Comparison of ENCODE assay signal across 25 cellular contexts in genomic region chr17:51650772-51651171, GRCh38.
"Had no signal": no experiment of that assay in that cellular context is flagged by ENCODE, and none has a peak within 500 bp of the region (broad histone marks: within the 10 kb centered on the region; RNA-seq: fewer than 3 reads in every experiment).

No MANE protein-coding gene starts in this region.

- H3K4me3 ChIP-seq: body of pancreas, colonic mucosa, esophagus squamous epithelium, left lung, lung, mucosa of descending colon, ovary, sigmoid colon, uterus had no signal

- H3K27ac ChIP-seq: body of pancreas, colonic mucosa, epithelial cell of prostate, esophagus squamous epithelium, left lung, ovary, sigmoid colon, uterus, WERI-Rb-1 had no signal

- H3K36me3 ChIP-seq: colonic mucosa, esophagus squamous epithelium, left lung, ovary, sigmoid colon, uterus, WERI-Rb-1 had no signal

- H3K27me3 ChIP-seq: body of pancreas, colonic mucosa, ovary, sigmoid colon, uterus had no signal

- H3K4me1 ChIP-seq: body of pancreas, colonic mucosa, esophagus squamous epithelium, left lung, sigmoid colon, uterus had no signal

- ATAC-seq: activated CD4-positive, CD25-positive, alpha-beta regulatory T cell treated with anti-CD3 and anti-CD28 coated beads, Interleukin-2, amount 50 U/mL, for 24 hours; body of pancreas; left lung; mucosa of descending colon; stimulated activated effector memory CD8-positive, alpha-beta T cell treated with anti-CD3 and anti-CD28 coated beads, Interleukin-12 subunit alpha, Interleukin-12 subunit beta, amount 100 ng/mL, for 72 hours had no signal

- DNase-seq: activated CD4-positive, alpha-beta T cell treated with anti-CD3 and anti-CD28 coated beads for 48 hours; activated CD4-positive, alpha-beta T cell treated with anti-CD3 and anti-CD28 coated beads, Interleukin-2, amount 50 U/mL, for 48 hours; activated CD8-positive, alpha-beta memory T cell treated with anti-CD3 and anti-CD28 coated beads for 24 hours; activated effector memory CD4-positive, alpha-beta T cell treated with Interleukin-2 at 50 U/mL for 16 hours; activated naive CD4-positive, alpha-beta T cell treated with Interleukin-2 at 50 U/mL for 16 hours; aorta; body of pancreas; colonic mucosa; effector CD8-positive, alpha-beta T cell; esophagus squamous epithelium; foreskin melanocyte; left lung; mucosa of descending colon; ovary; retina; sigmoid colon; small intestine; stimulated activated CD4-positive, alpha-beta T cell treated with anti-CD3 and anti-CD28 coated beads, Interleukin-4, amount 100 ng/mL, for 24 hours; T-helper 9 cell; uterus; WERI-Rb-1 had no signal

- H3K9me3 ChIP-seq: body of pancreas, colonic mucosa, esophagus squamous epithelium, left lung, mucosa of descending colon, ovary, sigmoid colon, uterus had no signal
